ENCODE assay signal across 15 cellular contexts in genomic region chr15:71662306-71662705, GRCh38.
"Had no signal": no experiment of that assay in that cellular context is flagged by ENCODE, and none has a peak within 500 bp of the region (broad histone marks: within the 10 kb centered on the region; RNA-seq: fewer than 3 reads in every experiment).

No MANE protein-coding gene starts in this region.

- FAIRE-seq: kidney had no signal

- DNase-seq: activated B cell treated with CpG ODN at 0.5 μM for 24 hours; activated CD4-positive, alpha-beta T cell treated with anti-CD3 and anti-CD28 coated beads for 48 hours; activated CD8-positive, alpha-beta T cell treated with anti-CD3 and anti-CD28 coated beads for 36 hours; activated effector memory CD4-positive, alpha-beta T cell treated with Interleukin-2 at 50 U/mL for 16 hours; activated naive CD4-positive, alpha-beta T cell treated with anti-CD3 and anti-CD28 coated beads, Interleukin-2, amount 50 U/mL, for 16 hours; activated T-cell treated with anti-CD3 and anti-CD28 coated beads, Interleukin-2, amount 50 U/mL, for 4 hours; effector CD8-positive, alpha-beta T cell; kidney; midbrain; stimulated activated CD4-positive, alpha-beta T cell treated with anti-CD3 and anti-CD28 coated beads, Interleukin-12 subunit alpha, Interleukin-12 subunit beta, amount 100 ng/mL, for 4 hours; SW 1271; upper lobe of left lung had no signal

- ATAC-seq: activated CD8-positive, alpha-beta T cell treated with anti-CD3 and anti-CD28 coated beads for 36 hours; activated T-cell treated with anti-CD3 and anti-CD28 coated beads, Interleukin-2, amount 50 U/mL, for 4 hours; stimulated activated effector memory CD8-positive, alpha-beta T cell treated with anti-CD3 and anti-CD28 coated beads, Interleukin-12 subunit alpha, Interleukin-12 subunit beta, amount 100 ng/mL, for 72 hours had no signal

- H3K27ac ChIP-seq: coronary artery, epithelial cell of prostate had no signal
